1 cellular context compared by ENCODE assay signal in the genomic region with DNA sequence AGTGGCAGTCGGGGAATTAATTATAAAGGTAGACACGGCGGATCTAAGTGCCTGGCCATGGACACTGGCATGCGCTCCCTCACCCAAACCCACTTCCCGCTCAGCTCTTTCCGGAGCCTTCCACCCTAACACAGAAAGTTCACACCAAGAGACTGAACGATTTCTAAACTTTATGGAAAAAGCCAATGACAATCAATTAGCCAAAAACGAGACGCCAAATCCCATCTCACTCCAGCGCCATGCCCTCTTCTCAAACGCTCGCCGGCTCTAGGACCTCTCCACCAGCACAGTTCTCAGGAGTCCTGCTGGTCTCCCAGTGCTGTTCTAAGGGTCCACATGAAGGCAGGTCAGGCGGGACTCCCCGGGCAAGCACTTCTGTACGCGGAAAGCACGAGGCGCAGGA.
TF ChIP-seq lines count a peak whose summit lies in the region.

No MANE protein-coding gene starts in this region.

TF ChIP-seq in H1, 55 proteins besides CTCF, POLR2A, EP300 and RAD21:
- TF ChIP-seq GTF2F1 (IDR thresholded peaks at IDR 0.05; ENCODE audit: borderline replicate concordance, low read depth, low read length) (no peak), SAP30 (IDR thresholded peaks at IDR 0.05; ENCODE audit: insufficient read depth, insufficient replicate concordance, low read length) (no peak), MAX (IDR thresholded peaks at IDR 0.05) (no peak; the same call in 1 of the 2 replicates), EGR1 (IDR thresholded peaks at IDR 0.05; ENCODE audit: borderline replicate concordance, low read depth, low read length) (no peak), HDAC6 (IDR thresholded peaks at IDR 0.05; ENCODE audit: low read depth, low read length) (no peak), TEAD4 (IDR thresholded peaks at IDR 0.05; ENCODE audit: low read depth, low read length) (no peak), BCL11A (IDR thresholded peaks at IDR 0.05; ENCODE audit: low read depth in 2 of 2, low read length in 2 of 2) (no peak), RNF2 (IDR thresholded peaks at IDR 0.05; ENCODE audit: borderline replicate concordance, low read depth, low read length, missing control alignments, poor library complexity, severe bottlenecking) (no peak), RXRA (IDR thresholded peaks at IDR 0.05; ENCODE audit: insufficient read depth, low read depth, low read length) (no peak), POLR2AphosphoS5 (IDR thresholded peaks at IDR 0.05; ENCODE audit: low read depth, low read length) (no peak), SP1 (IDR thresholded peaks at IDR 0.05; ENCODE audit: low read depth, low read length) (no peak), CHD2 (IDR thresholded peaks at IDR 0.05; ENCODE audit: low read length) (no peak), SIN3A (conservative IDR thresholded peaks at IDR 0.05 in 1 of 2, IDR thresholded peaks at IDR 0.05 in 1 of 2; ENCODE audit: low read depth in 1 of 2, low read length in 2 of 2) (no peak), EZH2 (IDR thresholded peaks at IDR 0.05; ENCODE audit: low read depth, low read length, severe bottlenecking) (no peak), HDAC2 (IDR thresholded peaks at IDR 0.05; ENCODE audit: borderline replicate concordance in 1 of 2, low read depth in 2 of 2, low read length in 2 of 2) (no peak), CHD1 (IDR thresholded peaks at IDR 0.05; ENCODE audit: low read depth, low read length) (no peak), PHF8 (conservative IDR thresholded peaks at IDR 0.05; ENCODE audit: low read depth, low read length) (no peak)
- TF ChIP-seq, protein P1, sequence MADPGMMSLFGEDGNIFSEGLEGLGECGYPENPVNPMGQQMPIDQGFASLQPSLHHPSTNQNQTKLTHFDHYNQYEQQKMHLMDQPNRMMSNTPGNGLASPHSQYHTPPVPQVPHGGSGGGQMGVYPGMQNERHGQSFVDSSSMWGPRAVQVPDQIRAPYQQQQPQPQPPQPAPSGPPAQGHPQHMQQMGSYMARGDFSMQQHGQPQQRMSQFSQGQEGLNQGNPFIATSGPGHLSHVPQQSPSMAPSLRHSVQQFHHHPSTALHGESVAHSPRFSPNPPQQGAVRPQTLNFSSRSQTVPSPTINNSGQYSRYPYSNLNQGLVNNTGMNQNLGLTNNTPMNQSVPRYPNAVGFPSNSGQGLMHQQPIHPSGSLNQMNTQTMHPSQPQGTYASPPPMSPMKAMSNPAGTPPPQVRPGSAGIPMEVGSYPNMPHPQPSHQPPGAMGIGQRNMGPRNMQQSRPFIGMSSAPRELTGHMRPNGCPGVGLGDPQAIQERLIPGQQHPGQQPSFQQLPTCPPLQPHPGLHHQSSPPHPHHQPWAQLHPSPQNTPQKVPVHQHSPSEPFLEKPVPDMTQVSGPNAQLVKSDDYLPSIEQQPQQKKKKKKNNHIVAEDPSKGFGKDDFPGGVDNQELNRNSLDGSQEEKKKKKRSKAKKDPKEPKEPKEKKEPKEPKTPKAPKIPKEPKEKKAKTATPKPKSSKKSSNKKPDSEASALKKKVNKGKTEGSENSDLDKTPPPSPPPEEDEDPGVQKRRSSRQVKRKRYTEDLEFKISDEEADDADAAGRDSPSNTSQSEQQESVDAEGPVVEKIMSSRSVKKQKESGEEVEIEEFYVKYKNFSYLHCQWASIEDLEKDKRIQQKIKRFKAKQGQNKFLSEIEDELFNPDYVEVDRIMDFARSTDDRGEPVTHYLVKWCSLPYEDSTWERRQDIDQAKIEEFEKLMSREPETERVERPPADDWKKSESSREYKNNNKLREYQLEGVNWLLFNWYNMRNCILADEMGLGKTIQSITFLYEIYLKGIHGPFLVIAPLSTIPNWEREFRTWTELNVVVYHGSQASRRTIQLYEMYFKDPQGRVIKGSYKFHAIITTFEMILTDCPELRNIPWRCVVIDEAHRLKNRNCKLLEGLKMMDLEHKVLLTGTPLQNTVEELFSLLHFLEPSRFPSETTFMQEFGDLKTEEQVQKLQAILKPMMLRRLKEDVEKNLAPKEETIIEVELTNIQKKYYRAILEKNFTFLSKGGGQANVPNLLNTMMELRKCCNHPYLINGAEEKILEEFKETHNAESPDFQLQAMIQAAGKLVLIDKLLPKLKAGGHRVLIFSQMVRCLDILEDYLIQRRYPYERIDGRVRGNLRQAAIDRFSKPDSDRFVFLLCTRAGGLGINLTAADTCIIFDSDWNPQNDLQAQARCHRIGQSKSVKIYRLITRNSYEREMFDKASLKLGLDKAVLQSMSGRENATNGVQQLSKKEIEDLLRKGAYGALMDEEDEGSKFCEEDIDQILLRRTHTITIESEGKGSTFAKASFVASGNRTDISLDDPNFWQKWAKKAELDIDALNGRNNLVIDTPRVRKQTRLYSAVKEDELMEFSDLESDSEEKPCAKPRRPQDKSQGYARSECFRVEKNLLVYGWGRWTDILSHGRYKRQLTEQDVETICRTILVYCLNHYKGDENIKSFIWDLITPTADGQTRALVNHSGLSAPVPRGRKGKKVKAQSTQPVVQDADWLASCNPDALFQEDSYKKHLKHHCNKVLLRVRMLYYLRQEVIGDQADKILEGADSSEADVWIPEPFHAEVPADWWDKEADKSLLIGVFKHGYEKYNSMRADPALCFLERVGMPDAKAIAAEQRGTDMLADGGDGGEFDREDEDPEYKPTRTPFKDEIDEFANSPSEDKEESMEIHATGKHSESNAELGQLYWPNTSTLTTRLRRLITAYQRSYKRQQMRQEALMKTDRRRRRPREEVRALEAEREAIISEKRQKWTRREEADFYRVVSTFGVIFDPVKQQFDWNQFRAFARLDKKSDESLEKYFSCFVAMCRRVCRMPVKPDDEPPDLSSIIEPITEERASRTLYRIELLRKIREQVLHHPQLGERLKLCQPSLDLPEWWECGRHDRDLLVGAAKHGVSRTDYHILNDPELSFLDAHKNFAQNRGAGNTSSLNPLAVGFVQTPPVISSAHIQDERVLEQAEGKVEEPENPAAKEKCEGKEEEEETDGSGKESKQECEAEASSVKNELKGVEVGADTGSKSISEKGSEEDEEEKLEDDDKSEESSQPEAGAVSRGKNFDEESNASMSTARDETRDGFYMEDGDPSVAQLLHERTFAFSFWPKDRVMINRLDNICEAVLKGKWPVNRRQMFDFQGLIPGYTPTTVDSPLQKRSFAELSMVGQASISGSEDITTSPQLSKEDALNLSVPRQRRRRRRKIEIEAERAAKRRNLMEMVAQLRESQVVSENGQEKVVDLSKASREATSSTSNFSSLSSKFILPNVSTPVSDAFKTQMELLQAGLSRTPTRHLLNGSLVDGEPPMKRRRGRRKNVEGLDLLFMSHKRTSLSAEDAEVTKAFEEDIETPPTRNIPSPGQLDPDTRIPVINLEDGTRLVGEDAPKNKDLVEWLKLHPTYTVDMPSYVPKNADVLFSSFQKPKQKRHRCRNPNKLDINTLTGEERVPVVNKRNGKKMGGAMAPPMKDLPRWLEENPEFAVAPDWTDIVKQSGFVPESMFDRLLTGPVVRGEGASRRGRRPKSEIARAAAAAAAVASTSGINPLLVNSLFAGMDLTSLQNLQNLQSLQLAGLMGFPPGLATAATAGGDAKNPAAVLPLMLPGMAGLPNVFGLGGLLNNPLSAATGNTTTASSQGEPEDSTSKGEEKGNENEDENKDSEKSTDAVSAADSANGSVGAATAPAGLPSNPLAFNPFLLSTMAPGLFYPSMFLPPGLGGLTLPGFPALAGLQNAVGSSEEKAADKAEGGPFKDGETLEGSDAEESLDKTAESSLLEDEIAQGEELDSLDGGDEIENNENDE (IDR thresholded peaks at IDR 0.05; ENCODE audit: insufficient replicate concordance, low read length), result no peak
- TF ChIP-seq, protein P2, sequence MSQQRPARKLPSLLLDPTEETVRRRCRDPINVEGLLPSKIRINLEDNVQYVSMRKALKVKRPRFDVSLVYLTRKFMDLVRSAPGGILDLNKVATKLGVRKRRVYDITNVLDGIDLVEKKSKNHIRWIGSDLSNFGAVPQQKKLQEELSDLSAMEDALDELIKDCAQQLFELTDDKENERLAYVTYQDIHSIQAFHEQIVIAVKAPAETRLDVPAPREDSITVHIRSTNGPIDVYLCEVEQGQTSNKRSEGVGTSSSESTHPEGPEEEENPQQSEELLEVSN (IDR thresholded peaks at IDR 0.05), result no peak
